ENCODE assay signal across 9 cellular contexts in the genomic region with DNA sequence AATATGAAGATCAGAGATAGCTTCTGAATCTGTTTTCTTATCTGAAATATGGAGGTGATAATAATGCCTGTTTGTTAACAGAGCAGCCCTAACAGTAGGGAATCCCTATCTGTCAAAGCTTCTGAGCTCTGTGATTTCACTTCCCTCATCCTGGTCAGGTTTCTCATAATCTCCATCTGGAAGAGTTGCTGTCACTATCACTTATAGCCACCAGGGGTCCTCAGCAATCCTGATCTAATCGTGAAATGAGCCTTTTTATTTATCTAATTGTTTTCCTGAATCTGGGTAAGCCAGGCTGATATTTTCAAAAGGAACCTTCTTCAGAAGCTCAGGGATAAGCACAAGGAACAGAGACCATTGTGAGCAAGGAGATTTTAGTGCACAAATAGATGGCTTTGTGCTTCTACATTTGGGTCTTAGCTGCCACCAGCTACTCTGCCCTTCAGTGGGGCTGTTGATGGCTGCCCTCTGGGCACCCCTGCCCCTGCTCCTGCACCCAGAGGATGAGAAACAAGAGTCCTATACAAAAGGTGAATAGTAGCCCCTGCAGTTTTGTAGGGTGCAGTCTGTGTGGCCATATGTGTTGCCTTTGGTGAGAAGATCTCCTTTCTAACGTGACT.
DNase-seq lines count a peak whose midpoint lies in the region; ATAC-seq and TF ChIP-seq lines count a peak whose summit lies in the region.
"Had no signal": no experiment of that assay in that cellular context is flagged by ENCODE, and none has a peak within 500 bp of the region (broad histone marks: within the 10 kb centered on the region; RNA-seq: fewer than 3 reads in every experiment).

No MANE protein-coding gene starts in this region.

- H3K27ac ChIP-seq in left lung: no peak overlapping the region

- peak; percentile 6 for DNase-seq in activated naive CD4-positive, alpha-beta T cell treated with anti-CD3 and anti-CD28 coated beads for 36 hours
- no peak for DNase-seq in activated naive CD4-positive, alpha-beta T cell (lab: John Stamatoyannopoulos, UW)
- peak; percentile 27 for DNase-seq in LoVo (ENCODE audit: low spot score)
- DNase-seq in adipocyte (ENCODE audit: low read depth): peak; percentile 57
- DNase-seq in left lung: no peak
- DNase-seq in effector CD4-positive, alpha-beta T cell: no peak

- TF ChIP-seq CTCF in left lung (IDR thresholded peaks at IDR 0.05): peak; percentile 34 to 62

- no peaks in the 10 kb centered on the region for H3K36me3 Mint-ChIP-seq in activated naive CD4-positive, alpha-beta T cell treated with anti-CD3 and anti-CD28 coated beads for 36 hours (ENCODE audit: low read depth)

- H3K36me3 ChIP-seq in adipocyte (ENCODE audit: control insufficient read depth, insufficient read depth, low read length, severe bottlenecking): no peaks in the 10 kb centered on the region
- no peaks in the 10 kb centered on the region for H3K36me3 ChIP-seq in left lung

- ATAC-seq in GM21737 (IDR thresholded peaks at IDR 0.05; ENCODE audit: unreplicated experiment) (peak; percentile 64), left lung (peak; percentile 75), GM18873 (IDR thresholded peaks at IDR 0.05; ENCODE audit: low FRiP score, unreplicated experiment) (no peak)

- no peak overlapping the region for H3K4me3 Mint-ChIP-seq in activated naive CD4-positive, alpha-beta T cell treated with anti-CD3 and anti-CD28 coated beads for 36 hours
- H3K4me3 Mint-ChIP-seq: dendritic cell treated with granulocyte-macrophage colony-stimulating factor and Interleukin-4, amounts not matched to agents 40 ng/mL and 50 ng/mL, for 4 days had no signal

- no peaks in the 10 kb centered on the region for H3K4me1 Mint-ChIP-seq in activated naive CD4-positive, alpha-beta T cell treated with anti-CD3 and anti-CD28 coated beads for 36 hours (ENCODE audit: low read depth)

- H3K4me1 ChIP-seq in adipocyte (ENCODE audit: control insufficient read depth, insufficient read depth, low read length) (no peaks in the 10 kb centered on the region), left lung (no peaks in the 10 kb centered on the region)

- no peaks in the 10 kb centered on the region for H3K27me3 Mint-ChIP-seq in activated naive CD4-positive, alpha-beta T cell treated with anti-CD3 and anti-CD28 coated beads for 36 hours (ENCODE audit: low read depth)
- H3K27me3 Mint-ChIP-seq: dendritic cell treated with granulocyte-macrophage colony-stimulating factor and Interleukin-4, amounts not matched to agents 40 ng/mL and 50 ng/mL, for 4 days had no signal

- H3K27me3 ChIP-seq in adipocyte (replicated peaks; ENCODE audit: control insufficient read depth, insufficient read depth, low read length) (peaks cover 16% of the 10 kb centered on the region), left lung (no peaks in the 10 kb centered on the region)

- H3K9me3 ChIP-seq in adipocyte (ENCODE audit: control insufficient read depth, low read length) (no peaks in the 10 kb centered on the region), left lung (no peaks in the 10 kb centered on the region)

- CTCF ChIA-PET in activated naive CD4-positive, alpha-beta T cell treated with anti-CD3 and anti-CD28 coated beads for 36 hours (lab: Charles Lee): interaction anchor here (0.8 to 1.1 kb wide), 3 partner anchors 11 to 198 kb away, joined by 3 to 4 read pairs (median 3); no protein-coding TSS in a partner anchor

- intact Hi-C loops in activated naive CD4-positive, alpha-beta T cell treated with anti-CD3 and anti-CD28 coated beads for 36 hours (cut with micrococcal nuclease): loop anchor here (2.0 kb wide), 1 partner anchor 375 kb away; no protein-coding TSS in a partner anchor
- intact Hi-C loops in left lung (cut with DNase I): no loop called here

- no peak overlapping the region for H3K9ac ChIP-seq in adipocyte (ENCODE audit: low read length)

- H3K9me3 Mint-ChIP-seq in activated naive CD4-positive, alpha-beta T cell treated with anti-CD3 and anti-CD28 coated beads for 36 hours: no peaks in the 10 kb centered on the region
- H3K9me3 Mint-ChIP-seq: dendritic cell treated with granulocyte-macrophage colony-stimulating factor and Interleukin-4, amounts not matched to agents 40 ng/mL and 50 ng/mL, for 4 days had no signal

- H3K27ac Mint-ChIP-seq in activated naive CD4-positive, alpha-beta T cell treated with anti-CD3 and anti-CD28 coated beads for 36 hours: no peak overlapping the region
- H3K27ac Mint-ChIP-seq: dendritic cell treated with granulocyte-macrophage colony-stimulating factor and Interleukin-4, amounts not matched to agents 40 ng/mL and 50 ng/mL, for 4 days had no signal

- H3K4me3 ChIP-seq in adipocyte (ENCODE audit: low read length) (no peak overlapping the region), left lung (no peak overlapping the region)

Comparison
In these comparisons a context has a peak if more than half of its experiments do, and no peak if none do; other contexts are left out.
1. DNase-seq: peak in activated naive CD4-positive, alpha-beta T cell treated with anti-CD3 and anti-CD28 coated beads for 36 hours (single experiment), LoVo (single experiment) and adipocyte (single experiment); none in activated naive CD4-positive, alpha-beta T cell (0 of 4), left lung (0 of 2) and effector CD4-positive, alpha-beta T cell (single experiment).